8 cellular contexts compared by ENCODE assay signal in genomic region chr10:104349623-104350142, GRCh38. TPM values are rescaled to one million over a fixed set of nuclear protein-coding genes. Genes with fewer than 3 reads are reported as not detected.
DNase-seq lines count a peak whose midpoint lies in the region; ATAC-seq and TF ChIP-seq lines count a peak whose summit lies in the region.

No MANE protein-coding gene starts in this region.

- no peak for TF ChIP-seq CTCF in GM10266 (IDR thresholded peaks at IDR 0.05; ENCODE audit: control insufficient read depth, insufficient read depth, low read depth, missing control alignments)

- H3K27me3 ChIP-seq in endocrine pancreas (ENCODE audit: control insufficient read depth, insufficient read depth, low read length): no peaks in the 10 kb centered on the region

- H3K36me3 Mint-ChIP-seq in activated T-cell treated with anti-CD3 and anti-CD28 coated beads, Interleukin-2, amount 50 U/mL, for 4 hours (ENCODE audit: insufficient read depth): no peaks in the 10 kb centered on the region

- H3K4me1 ChIP-seq in endocrine pancreas (ENCODE audit: control insufficient read depth, insufficient read depth, low read length): no peaks in the 10 kb centered on the region

- no peak overlapping the region for H3K9ac ChIP-seq in endocrine pancreas (ENCODE audit: control insufficient read depth, insufficient read depth, low read length)

- peaks cover 4% of the 10 kb centered on the region for H3K9me3 Mint-ChIP-seq in activated T-cell treated with anti-CD3 and anti-CD28 coated beads, Interleukin-2, amount 50 U/mL, for 4 hours

- no peaks in the 10 kb centered on the region for H3K9me3 ChIP-seq in endocrine pancreas (ENCODE audit: control insufficient read depth, low read length)

- no peak for ATAC-seq in activated T-cell treated with anti-CD3 and anti-CD28 coated beads, Interleukin-2, amount 50 U/mL, for 4 hours

- H3K27me3 Mint-ChIP-seq in activated T-cell treated with anti-CD3 and anti-CD28 coated beads, Interleukin-2, amount 50 U/mL, for 4 hours (ENCODE audit: low read depth): no peaks in the 10 kb centered on the region

- H3K36me3 ChIP-seq in endocrine pancreas (ENCODE audit: control insufficient read depth, insufficient read depth, low read length): no peaks in the 10 kb centered on the region

- DNase-seq in GM10266 (ENCODE audit: extremely low spot score): peak; percentile 40
- DNase-seq in H4 (ENCODE audit: low spot score): peak; percentile 78
- peak; percentile 68 for DNase-seq in M059J (ENCODE audit: low read depth)
- DNase-seq in renal cortical epithelial cell (ENCODE audit: low read depth): peak; percentile 94
- no peak for DNase-seq in NCI-H2171 treated with DMSO at 0.1 percent for 48 hours (lab: John Stamatoyannopoulos, UW)
- no peak for DNase-seq in activated T-cell treated with anti-CD3 and anti-CD28 coated beads, Interleukin-2, amount 50 U/mL, for 4 hours
- DNase-seq in activated T-cell treated with anti-CD3 and anti-CD28 coated beads, Interleukin-2, amount 50 U/mL, for 48 hours: no peak

- H3K4me3 Mint-ChIP-seq in activated T-cell treated with anti-CD3 and anti-CD28 coated beads, Interleukin-2, amount 50 U/mL, for 4 hours: no peak overlapping the region

- peak overlapping the region; percentile 56 for H3K4me3 ChIP-seq in endocrine pancreas (ENCODE audit: control insufficient read depth, insufficient read depth, low read length)

- peaks cover 11% of the 10 kb centered on the region for H3K4me1 Mint-ChIP-seq in activated T-cell treated with anti-CD3 and anti-CD28 coated beads, Interleukin-2, amount 50 U/mL, for 4 hours (ENCODE audit: low read depth)

RNA-seq across cellular contexts. Expression of gene CFAP58, which starts 4.0 kb away (rescaled TPM):
- 0.08 and 0.12 TPM in 2 replicates for total RNA-seq in H4 (2014; rRNA removed; shearing (Covaris generic))
- 1.0 and 2.9 TPM in 2 replicates for total RNA-seq in M059J (2014; rRNA removed; shearing (Covaris generic))
- total RNA-seq in renal cortical epithelial cell: 0.75 and 1.6 TPM in 2 replicates
- total RNA-seq in activated T-cell treated with anti-CD3 and anti-CD28 coated beads, Interleukin-2, amount 50 U/mL, for 4 hours: not detected

RNA-seq across cellular contexts. Expression of gene ITPRIP, which starts 11.4 kb away (rescaled TPM):
- total RNA-seq in H4 (2014; rRNA removed; shearing (Covaris generic)): 1.3 and 3.3 TPM in 2 replicates
- 6.0 and 9.7 TPM in 2 replicates for total RNA-seq in M059J (2014; rRNA removed; shearing (Covaris generic))
- total RNA-seq in renal cortical epithelial cell: 5.6 and 8.1 TPM in 2 replicates
- total RNA-seq in activated T-cell treated with anti-CD3 and anti-CD28 coated beads, Interleukin-2, amount 50 U/mL, for 4 hours: 10 to 100 TPM; 18.1 to 21.9 (median 19.5) TPM

Comparison
In these comparisons a context has a peak if more than half of its experiments do, and no peak if none do; other contexts are left out.
1. DNase-seq: peak in GM10266 (single experiment), H4 (single experiment), M059J (single experiment) and renal cortical epithelial cell (single experiment); none in NCI-H2171 treated with DMSO at 0.1 percent for 48 hours (single experiment), activated T-cell treated with anti-CD3 and anti-CD28 coated beads, Interleukin-2, amount 50 U/mL, for 4 hours (single experiment) and activated T-cell treated with anti-CD3 and anti-CD28 coated beads, Interleukin-2, amount 50 U/mL, for 48 hours (0 of 2).